Comparison of ENCODE assay signal across 12 cellular contexts in genomic region chr14:95472819-95473251, GRCh38. TPM values are rescaled to one million over a fixed set of nuclear protein-coding genes. Genes with fewer than 3 reads are reported as not detected.
A peak's percentile ranks its signal among the peaks of the same experiment; 100 is the strongest.
DNase-seq lines count a peak whose midpoint lies in the region; ATAC-seq and TF ChIP-seq lines count a peak whose summit lies in the region.
"Had no signal": no experiment of that assay in that cellular context is flagged by ENCODE, and none has a peak within 500 bp of the region (broad histone marks: within the 10 kb centered on the region; RNA-seq: fewer than 3 reads in every experiment).

No MANE protein-coding gene starts in this region.

- H3K4me1 ChIP-seq in DND-41 (ENCODE audit: insufficient read depth, low read length) (no peaks in the 10 kb centered on the region), prostate gland (replicated peaks) (peaks cover 1% of the 10 kb centered on the region)

- H3K9me3 Mint-ChIP-seq in naive thymus-derived CD8-positive, alpha-beta T cell: no peaks in the 10 kb centered on the region
- H3K9me3 Mint-ChIP-seq: activated T-cell treated with anti-CD3 and anti-CD28 coated beads, Interleukin-2, amount 50 U/mL, for 72 hours had no signal

- TF ChIP-seq POLR2A in prostate gland (IDR thresholded peaks at IDR 0.05): no peak

- H3K36me3 ChIP-seq in DND-41 (ENCODE audit: insufficient read depth, low read length) (no peaks in the 10 kb centered on the region), prostate gland (no peaks in the 10 kb centered on the region)
- H3K36me3 ChIP-seq: cardiac muscle cell had no signal

- POLR2A ChIA-PET in naive thymus-derived CD8-positive, alpha-beta T cell (lab: Charles Lee): interaction anchor here (1.4 to 19.9 kb wide), 4 partner anchors 9 to 47 kb away, joined by 3 to 398 read pairs (median 29); partner anchors contain the start of gene SYNE3

- TF ChIP-seq CTCF in AG10803 (conservative IDR thresholded peaks at IDR 0.05; ENCODE audit: low read length): no peak
- TF ChIP-seq CTCF in DND-41 (IDR thresholded peaks at IDR 0.05; ENCODE audit: borderline replicate concordance, extremely low read depth, low read length, poor library complexity, severe bottlenecking): no peak
- TF ChIP-seq CTCF in dorsolateral prefrontal cortex (IDR thresholded peaks at IDR 0.05 in 54 of 56, conservative IDR thresholded peaks at IDR 0.05 in 2 of 56; ENCODE audit: low read depth in 1 of 56, partially characterized antibody in 56 of 56): no peak
- no peak for TF ChIP-seq CTCF in prostate gland (IDR thresholded peaks at IDR 0.05)

- peaks cover 4 to 50% (median 28%) of the 10 kb centered on the region in 3 donors for H3K36me3 Mint-ChIP-seq in naive thymus-derived CD8-positive, alpha-beta T cell

- peak overlapping the region in 9 of 10 donors; percentile 46 to 84 (median 73) for H3K4me3 Mint-ChIP-seq in naive thymus-derived CD8-positive, alpha-beta T cell
- H3K4me3 Mint-ChIP-seq: activated T-cell treated with anti-CD3 and anti-CD28 coated beads, Interleukin-2, amount 50 U/mL, for 72 hours had no signal

- H3K4me3 ChIP-seq in AG10803 (ENCODE audit: low read length) (no peak overlapping the region), DND-41 (ENCODE audit: low read depth in 1 of 2, low read length in 2 of 2) (no peak overlapping the region), dorsolateral prefrontal cortex (no peak overlapping the region), prostate gland (no peak overlapping the region)
- H3K4me3 ChIP-seq: cardiac muscle cell had no signal

- ATAC-seq in DND-41 (ENCODE audit: insufficient read depth, low read depth) (peak; percentile 31; the same call in 1 of the 3 replicates), left colon (no peak)
- ATAC-seq in naive thymus-derived CD8-positive, alpha-beta T cell: peak; percentile 58 to 70
- ATAC-seq: activated T-cell treated with anti-CD3 and anti-CD28 coated beads, Interleukin-2, amount 50 U/mL, for 72 hours; Panc1 had no signal

- no peak overlapping the region for H3K9ac ChIP-seq in DND-41 (ENCODE audit: low read depth, low read length)
- H3K9ac ChIP-seq: KMS-11 had no signal

- peaks cover 38 to 75% (median 54%) of the 10 kb centered on the region in 4 donors for H3K4me1 Mint-ChIP-seq in naive thymus-derived CD8-positive, alpha-beta T cell

- H3K9me3 ChIP-seq in DND-41 (ENCODE audit: insufficient read depth, low read length, severe bottlenecking) (no peaks in the 10 kb centered on the region), prostate gland (no peaks in the 10 kb centered on the region)

- no peak overlapping the region for H2AFZ ChIP-seq in DND-41 (ENCODE audit: low read depth, low read length)

- H3K27me3 ChIP-seq in DND-41 (ENCODE audit: insufficient read depth, low read length, poor library complexity) (no peaks in the 10 kb centered on the region), dorsolateral prefrontal cortex (no peaks in the 10 kb centered on the region), prostate gland (replicated peaks; ENCODE audit: insufficient read depth) (no peaks in the 10 kb centered on the region)
- H3K27me3 ChIP-seq: cardiac muscle cell had no signal

- H3K27me3 Mint-ChIP-seq in naive thymus-derived CD8-positive, alpha-beta T cell: no peaks in the 10 kb centered on the region

- intact Hi-C loops in dorsolateral prefrontal cortex (cut with DNase I): no loop called here
- intact Hi-C loops in left colon (cut with DNase I, micrococcal nuclease): no loop called here
- intact Hi-C loops in prostate gland (cut with DNase I): no loop called here

- no peak overlapping the region for H3K27ac ChIP-seq in DND-41 (ENCODE audit: low read length)
- peak overlapping the region in 34 of 59 donors; percentile 2 to 76 (median 48) for H3K27ac ChIP-seq in dorsolateral prefrontal cortex
- no peak overlapping the region for H3K27ac ChIP-seq in prostate gland
- H3K27ac ChIP-seq: cardiac muscle cell, KMS-11 had no signal

- DNase-seq in AG10803 (ENCODE audit: low read depth) (peak; percentile 25), DND-41 (peak; percentile 13), dorsolateral prefrontal cortex (no peak), EL (no peak), left colon (no peak), prostate gland (ENCODE audit: low spot score) (no peak), epidermal melanocyte (ENCODE audit: insufficient read length, low spot score) (no peak)
- DNase-seq in naive thymus-derived CD8-positive, alpha-beta T cell: peak in 2 of 10 donors; percentile 27 to 29
- DNase-seq: activated T-cell treated with anti-CD3 and anti-CD28 coated beads, Interleukin-2, amount 50 U/mL, for 72 hours had no signal

- peak overlapping the region; percentile 60 to 97 (median 92) for H3K27ac Mint-ChIP-seq in naive thymus-derived CD8-positive, alpha-beta T cell
- H3K27ac Mint-ChIP-seq: activated T-cell treated with anti-CD3 and anti-CD28 coated beads, Interleukin-2, amount 50 U/mL, for 72 hours had no signal

- WGBS in prostate gland: 15% methylated on average over 10 of the region's 10 CpGs

- no peak overlapping the region for H3K4me2 ChIP-seq in DND-41 (ENCODE audit: insufficient read depth, low read length)
- H3K4me2 ChIP-seq: KMS-11 had no signal

- no peaks in the 10 kb centered on the region; the same call in 1 of the 2 replicates for H4K20me1 ChIP-seq in DND-41 (ENCODE audit: insufficient read depth, low read length)

- H3K79me2 ChIP-seq in DND-41 (ENCODE audit: insufficient read depth, low read length): no peaks in the 10 kb centered on the region

RNA-seq across cellular contexts. Expression of gene SYNE3, which starts 43.6 kb away (rescaled TPM):
- 10 to 100 TPM in 85 of 120 experiments, 1 to 10 TPM in 35; 5.1 to 41.5 (median 12.5) TPM for total RNA-seq in dorsolateral prefrontal cortex
- 10 to 100 TPM; 47.1 to 48.2 TPM for total RNA-seq in naive thymus-derived CD8-positive, alpha-beta T cell
- polyA plus RNA-seq in naive thymus-derived CD8-positive, alpha-beta T cell: 1 to 10 TPM; 2.4 to 4.6 (median 4.5) TPM
- total RNA-seq in left colon: 10 to 100 TPM; 11.6 to 12.1 TPM
- 10 to 100 TPM in 1 of 2 donors, 1 to 10 TPM in 1; 3.4 to 29.5 TPM for total RNA-seq in prostate gland

Comparison
In these comparisons a context has a peak if more than half of its experiments do, and no peak if none do; other contexts are left out.
1. DNase-seq: peak in AG10803 (single experiment) and DND-41 (single experiment); none in dorsolateral prefrontal cortex (0 of 10), EL (single experiment), left colon (0 of 2), prostate gland (single experiment) and epidermal melanocyte (single experiment).
2. H3K27ac ChIP-seq: peak in dorsolateral prefrontal cortex (34 of 59); none in DND-41 (single experiment) and prostate gland (0 of 2).